ENCODE assay signal across 11 cellular contexts in genomic region chr6:130945401-130945919, GRCh38.
DNase-seq lines count a peak whose midpoint lies in the region; ATAC-seq and TF ChIP-seq lines count a peak whose summit lies in the region.
"Had no signal": no experiment of that assay in that cellular context is flagged by ENCODE, and none has a peak within 500 bp of the region (broad histone marks: within the 10 kb centered on the region; RNA-seq: fewer than 3 reads in every experiment).

No MANE protein-coding gene starts in this region.

- H3K27ac ChIP-seq in coronary artery (no peak overlapping the region), neuronal stem cell (replicated peaks; ENCODE audit: low read length) (no peak overlapping the region)
- no peak overlapping the region for H3K27ac ChIP-seq in CD8-positive, alpha-beta memory T cell (ENCODE audit: low read depth, low read length)
- H3K27ac ChIP-seq: psoas muscle had no signal

- no peak overlapping the region for H2BK15ac ChIP-seq in neuronal stem cell (ENCODE audit: low read length)

- no peaks in the 10 kb centered on the region for H3K36me3 ChIP-seq in neuronal stem cell (replicated peaks in 1 of 2; ENCODE audit: control insufficient read depth in 2 of 2, insufficient read depth in 2 of 2, low read length in 2 of 2)
- no peaks in the 10 kb centered on the region for H3K36me3 ChIP-seq in CD8-positive, alpha-beta memory T cell (ENCODE audit: insufficient read depth, low read length)

- no peak overlapping the region for H3K9ac ChIP-seq in neuronal stem cell (ENCODE audit: low read depth, low read length, poor library complexity)

- H3K4ac ChIP-seq in neuronal stem cell (ENCODE audit: low read length): no peak overlapping the region

- H2AFZ ChIP-seq in neuronal stem cell (ENCODE audit: low read length): no peak overlapping the region

- no peak overlapping the region for H2BK5ac ChIP-seq in neuronal stem cell (ENCODE audit: low read length)

- no peaks in the 10 kb centered on the region for H3K79me1 ChIP-seq in neuronal stem cell (ENCODE audit: low read depth, low read length)

- H3K9me3 Mint-ChIP-seq in CD8-positive, alpha-beta memory T cell: no peaks in the 10 kb centered on the region

- no peaks in the 10 kb centered on the region for H3K9me3 ChIP-seq in neuronal stem cell (replicated peaks in 1 of 2; ENCODE audit: control insufficient read depth in 2 of 2, insufficient read depth in 1 of 2, low read depth in 1 of 2, low read length in 2 of 2)
- H3K9me3 ChIP-seq in CD8-positive, alpha-beta memory T cell (ENCODE audit: low read length): no peaks in the 10 kb centered on the region
- H3K9me3 ChIP-seq: psoas muscle had no signal

- no peak overlapping the region for H4K91ac ChIP-seq in neuronal stem cell (ENCODE audit: low read depth, low read length, poor library complexity)

- no peak overlapping the region for H4K8ac ChIP-seq in neuronal stem cell (ENCODE audit: low read depth, low read length)

- no peak overlapping the region for H3K23ac ChIP-seq in neuronal stem cell (ENCODE audit: low read depth, low read length, poor library complexity)

- H3K4me1 Mint-ChIP-seq in CD8-positive, alpha-beta memory T cell: no peaks in the 10 kb centered on the region

- ATAC-seq in GM19351 (IDR thresholded peaks at IDR 0.05; ENCODE audit: unreplicated experiment): peak; percentile 51
- ATAC-seq: psoas muscle had no signal

- peak overlapping the region; percentile 20 for H3K4me3 ChIP-seq in coronary artery
- H3K4me3 ChIP-seq in neuronal stem cell (ENCODE audit: low read length in 2 of 2): no peak overlapping the region
- no peak overlapping the region for H3K4me3 ChIP-seq in CD8-positive, alpha-beta memory T cell (ENCODE audit: low read length)
- H3K4me3 ChIP-seq: psoas muscle had no signal

- H3K4me2 ChIP-seq in neuronal stem cell (ENCODE audit: insufficient read depth, low read length, poor library complexity, severe bottlenecking): no peak overlapping the region

- POLR2A ChIA-PET in CD8-positive, alpha-beta memory T cell (lab: Charles Lee): no interaction called here

- no peak overlapping the region for H3K18ac ChIP-seq in neuronal stem cell (ENCODE audit: low read length)

- H2BK12ac ChIP-seq in neuronal stem cell (ENCODE audit: low read length): no peak overlapping the region

- no peak overlapping the region for H2AK5ac ChIP-seq in neuronal stem cell (ENCODE audit: low read depth, low read length)

- DNase-seq in Kasumi-1 (lab: John Stamatoyannopoulos, UW) (peak; percentile 10 to 23), coronary artery (ENCODE audit: low spot score) (no peak), pons (ENCODE audit: low spot score) (peak; percentile 78), neuronal stem cell (ENCODE audit: low spot score) (no peak), AG20443 (ENCODE audit: low spot score) (no peak)
- DNase-seq in activated CD4-positive, CD25-positive, alpha-beta regulatory T cell (lab: John Stamatoyannopoulos, UW): no peak
- DNase-seq in CD8-positive, alpha-beta memory T cell: no peak
- DNase-seq: activated CD8-positive, alpha-beta memory T cell treated with anti-CD3 and anti-CD28 coated beads, Interleukin-2, amount 50 U/mL, for 4 hours; NCI-H1417 treated with DMSO at 0.1 percent for 48 hours; psoas muscle had no signal

- H3K36me3 Mint-ChIP-seq in CD8-positive, alpha-beta memory T cell: peaks cover 0 to 3% (median 0%) of the 10 kb centered on the region in 3 donors

- CTCF ChIA-PET in CD8-positive, alpha-beta memory T cell (lab: Charles Lee): no interaction called here

- H3K4me1 ChIP-seq in neuronal stem cell (ENCODE audit: control insufficient read depth in 2 of 2, insufficient read depth in 1 of 2, low read depth in 1 of 2, low read length in 2 of 2): peaks cover 11 to 21% of the 10 kb centered on the region in 2 donors
- H3K4me1 ChIP-seq in CD8-positive, alpha-beta memory T cell (ENCODE audit: insufficient read depth, low read length): no peaks in the 10 kb centered on the region
- H3K4me1 ChIP-seq: psoas muscle had no signal

- H3K27me3 Mint-ChIP-seq in CD8-positive, alpha-beta memory T cell: peaks cover 0 to 3% of the 10 kb centered on the region in 2 donors

- H3K14ac ChIP-seq in neuronal stem cell (ENCODE audit: low read length): no peak overlapping the region

- no peaks in the 10 kb centered on the region for H3K27me3 ChIP-seq in neuronal stem cell (ENCODE audit: control insufficient read depth in 3 of 3, insufficient read depth in 3 of 3, low read depth in 1 of 3, low read length in 3 of 3)
- H3K27me3 ChIP-seq in CD8-positive, alpha-beta memory T cell (ENCODE audit: insufficient read depth, low read length, poor library complexity, severe bottlenecking): no peaks in the 10 kb centered on the region

- H3K27ac Mint-ChIP-seq in CD8-positive, alpha-beta memory T cell: no peak overlapping the region

- no peak for TF ChIP-seq CTCF in coronary artery (IDR thresholded peaks at IDR 0.05)

- no peak overlapping the region for H2BK120ac ChIP-seq in neuronal stem cell (ENCODE audit: low read depth, low read length)

- WGBS in neuronal stem cell (ENCODE audit: extremely low coverage in 2 of 2, insufficient read length in 2 of 2, insufficient replicate concordance in 1 of 2), 2 donors: no CpG with 5 or more reads among the region's 4 CpGs

- no peak overlapping the region for H3K4me3 Mint-ChIP-seq in CD8-positive, alpha-beta memory T cell

Comparison
In these comparisons a context has a peak if more than half of its experiments do, and no peak if none do; other contexts are left out.
1. DNase-seq: peak in Kasumi-1 (2 of 2) and pons (single experiment); none in coronary artery (single experiment), activated CD4-positive, CD25-positive, alpha-beta regulatory T cell (0 of 4), neuronal stem cell (single experiment), AG20443 (single experiment) and CD8-positive, alpha-beta memory T cell (0 of 5).